ENCODE assay signal across 1 cellular context in genomic region chr13:32495841-32496240, GRCh38.
TF ChIP-seq lines count a peak whose summit lies in the region.

No MANE protein-coding gene starts in this region.

TF ChIP-seq in GM23338, 12 proteins besides CTCF, POLR2A, EP300 and RAD21:
- TF ChIP-seq ZNF462 (CRISPR knock-in tag; IDR thresholded peaks at IDR 0.05) (no peak), REST (IDR thresholded peaks at IDR 0.05; ENCODE audit: unreplicated experiment) (no peak)
